8 cellular contexts compared by ENCODE assay signal in genomic region chr12:122471324-122472226, GRCh38. TPM values are rescaled to one million over a fixed set of nuclear protein-coding genes. Genes with fewer than 3 reads are reported as not detected.
A peak's percentile ranks its signal among the peaks of the same experiment; 100 is the strongest.
DNase-seq lines count a peak whose midpoint lies in the region; ATAC-seq and TF ChIP-seq lines count a peak whose summit lies in the region.

No MANE protein-coding gene starts in this region.

- no peak for TF ChIP-seq EP300 in suprapubic skin (IDR thresholded peaks at IDR 0.05)

- H3K4me3 Mint-ChIP-seq in Caco-2 (ENCODE audit: unreplicated experiment): no peak overlapping the region

- no peaks in the 10 kb centered on the region for H3K4me1 Mint-ChIP-seq in Caco-2 (ENCODE audit: low read depth, unreplicated experiment)

- H4K20me1 ChIP-seq in mammary epithelial cell (ENCODE audit: insufficient read depth, low read length): no peaks in the 10 kb centered on the region

- intact Hi-C loops in Caco-2 (cut with micrococcal nuclease; ENCODE audit: unreplicated experiment) (loop anchor here (1.0 kb wide), 2 partner anchors 48 to 72 kb away; no protein-coding TSS in a partner anchor), mammary epithelial cell (cut with micrococcal nuclease) (loop anchor here (1.0 kb wide), 3 partner anchors 48 to 135 kb away; no protein-coding TSS in a partner anchor)

- TF ChIP-seq CTCF in Caco-2 (IDR thresholded peaks at IDR 0.05; ENCODE audit: insufficient read depth in 1 of 2, low read depth in 1 of 2, low read length in 1 of 2, severe bottlenecking in 1 of 2, unreplicated experiment in 1 of 2) (peak; percentile 76 to 83), mammary epithelial cell (conservative IDR thresholded peaks at IDR 0.05 in 1 of 2, IDR thresholded peaks at IDR 0.05 in 1 of 2; ENCODE audit: extremely low read depth in 1 of 2, insufficient read depth in 1 of 2, low read depth in 1 of 2, low read length in 2 of 2) (peak; percentile 74 to 79), suprapubic skin (IDR thresholded peaks at IDR 0.05) (peak; percentile 73 to 93)

- H3K79me2 ChIP-seq in mammary epithelial cell (ENCODE audit: insufficient read depth, low read length): no peaks in the 10 kb centered on the region

- H3K27me3 ChIP-seq in Caco-2 (replicated peaks; ENCODE audit: control insufficient read depth, insufficient read depth, low read length) (no peaks in the 10 kb centered on the region), mammary epithelial cell (ENCODE audit: insufficient read depth, low read length) (no peaks in the 10 kb centered on the region), suprapubic skin (no peaks in the 10 kb centered on the region)

- H2AFZ ChIP-seq in mammary epithelial cell (ENCODE audit: low read depth, low read length): no peak overlapping the region

- peaks cover 62% of the 10 kb centered on the region for H3K36me3 Mint-ChIP-seq in Caco-2 (ENCODE audit: insufficient read depth, unreplicated experiment)

- CTCF ChIA-PET in Caco-2 (lab: Charles Lee): interaction anchor here (0.7 to 3.4 kb wide), 10 partner anchors 22 to 96 kb away, joined by 3 to 71 read pairs (median 4); no protein-coding TSS in a partner anchor
- CTCF ChIA-PET in HEK293T (lab: Yijun Ruan, JAX): interaction anchor here (0.7 to 3.0 kb wide), 12 partner anchors 8 to 312 kb away, joined by 3 to 23 read pairs (median 4); no protein-coding TSS in a partner anchor
- CTCF ChIA-PET in mammary epithelial cell (lab: Charles Lee; ENCODE audit: low non-redundant PET): interaction anchor here (0.5 to 1.8 kb wide), 3 partner anchors 51 to 135 kb away, joined by 4 to 26 read pairs (median 4); no protein-coding TSS in a partner anchor

- H3K27ac ChIP-seq in mammary epithelial cell (ENCODE audit: insufficient read depth, low read depth, low read length) (peak overlapping the region; percentile 55), suprapubic skin (peak overlapping the region; percentile 80)

- H3K9me3 ChIP-seq in Caco-2: no peaks in the 10 kb centered on the region
- H3K9me3 ChIP-seq in mammary epithelial cell (replicated peaks; ENCODE audit: insufficient read depth, low read length): no peaks in the 10 kb centered on the region
- H3K9me3 ChIP-seq in suprapubic skin: no peaks in the 10 kb centered on the region

- no peak overlapping the region for H3K4me2 ChIP-seq in mammary epithelial cell (ENCODE audit: insufficient read depth, low read depth, low read length)

- H3K36me3 ChIP-seq in Caco-2 (ENCODE audit: control insufficient read depth, insufficient read depth, low read length): peaks cover 1% of the 10 kb centered on the region
- peaks cover 12% of the 10 kb centered on the region for H3K36me3 ChIP-seq in mammary epithelial cell (ENCODE audit: insufficient read depth, low read length)
- H3K36me3 ChIP-seq in suprapubic skin: peaks cover 40% of the 10 kb centered on the region

- dilution Hi-C loops in mammary epithelial cell (cut with HindIII; ENCODE audit: low sequenced_read_pairs): loop anchor here (5.0 kb wide), 1 partner anchor 74 kb away; no protein-coding TSS in a partner anchor

- TF ChIP-seq POLR2A in suprapubic skin (IDR thresholded peaks at IDR 0.05): no peak
- TF ChIP-seq POLR2A in GM18505 (IDR thresholded peaks at IDR 0.05; ENCODE audit: borderline replicate concordance, extremely low read depth, insufficient read depth, insufficient read length): no peak

- in situ Hi-C loops in mammary epithelial cell (cut with MboI; ENCODE audit: low sequenced_read_pairs in 2 of 2): loop anchor here (5.0 to 10.0 kb wide), 2 partner anchors 74 to 77 kb away; no protein-coding TSS in a partner anchor

- no peaks in the 10 kb centered on the region for H3K27me3 Mint-ChIP-seq in Caco-2 (ENCODE audit: insufficient read depth, unreplicated experiment)

- peak overlapping the region; percentile 28 for H3K9ac ChIP-seq in mammary epithelial cell (ENCODE audit: insufficient read depth, low read length)

- H3K4me1 ChIP-seq in Caco-2 (peaks cover 19% of the 10 kb centered on the region), mammary epithelial cell (ENCODE audit: insufficient read depth, low read length) (peaks cover 15% of the 10 kb centered on the region), suprapubic skin (peaks cover 9% of the 10 kb centered on the region)

- POLR2A ChIA-PET in Caco-2 (lab: Charles Lee): interaction anchor here (1.3 kb wide), 2 partner anchors 51 to 72 kb away, joined by 3 to 11 read pairs; no protein-coding TSS in a partner anchor
- POLR2A ChIA-PET in HEK293T (lab: Yijun Ruan, JAX): interaction anchor here (1.3 to 2.9 kb wide), 3 partner anchors 29 to 71 kb away, joined by 5 to 27 read pairs (median 5); partner anchors contain the start of gene ZCCHC8

- no peak overlapping the region for H3K27ac Mint-ChIP-seq in Caco-2 (ENCODE audit: unreplicated experiment)

- H3K4me3 ChIP-seq in Caco-2 (ENCODE audit: low read depth, low read length): no peak overlapping the region
- H3K4me3 ChIP-seq in mammary epithelial cell (replicated peaks in 1 of 3; ENCODE audit: insufficient read depth in 1 of 3, low read depth in 2 of 3, low read length in 3 of 3): no peak overlapping the region
- H3K4me3 ChIP-seq in suprapubic skin: no peak overlapping the region

- H3K9me3 Mint-ChIP-seq in Caco-2 (ENCODE audit: unreplicated experiment): no peaks in the 10 kb centered on the region

- no peak for ATAC-seq in GM18505 (IDR thresholded peaks at IDR 0.05; ENCODE audit: unreplicated experiment)

- DNase-seq in Caco-2 (peak in 1 of 2 experiments; percentile 64), HEK293T (ENCODE audit: extremely low spot score) (peak; percentile 40), NCI-H774 (lab: John Stamatoyannopoulos, UW) (peak; percentile 61), mammary epithelial cell (peak; percentile 58), kidney tubule cell (ENCODE audit: low spot score) (peak; percentile 71), suprapubic skin (ENCODE audit: low spot score in 2 of 2) (no peak), nucleus accumbens (lab: John Stamatoyannopoulos, UW) (no peak)

- BruUV-seq in Caco-2 (replicated peaks; lab: Mats Ljungman, UMichigan): no TSS peak
- no TSS peak for BruUV-seq in mammary epithelial cell (replicated peaks; lab: Mats Ljungman, UMichigan)

- 31% methylated on average over 3 of the region's 3 CpGs for WGBS in mammary epithelial cell (ENCODE audit: low coverage, missing lambda C conversion rate)
- 30% methylated on average over 3 of the region's 3 CpGs for WGBS in suprapubic skin

TF ChIP-seq in HEK293T, 16 proteins besides CTCF, POLR2A, EP300 and RAD21:
- TF ChIP-seq SP1 (IDR thresholded peaks at IDR 0.05) (no peak), FOXK2 (IDR thresholded peaks at IDR 0.05) (no peak), PKNOX1 (IDR thresholded peaks at IDR 0.05) (no peak), LEF1 (IDR thresholded peaks at IDR 0.05; ENCODE audit: borderline replicate concordance) (no peak), TARDBP (IDR thresholded peaks at IDR 0.05) (no peak)

RNA-seq across cellular contexts. Expression of gene ZCCHC8, which starts 29.2 kb away (rescaled TPM):
- total RNA-seq in Caco-2 (2022) (37.5 and 40.1 TPM in 2 replicates), mammary epithelial cell (10 to 100 TPM; 17.0 to 30.9 TPM), suprapubic skin (10 to 100 TPM; 21.5 to 49.7 (median 30.2) TPM)
- polyA plus RNA-seq in mammary epithelial cell: 12.0 TPM
- 11.5 TPM for polyA minus RNA-seq in mammary epithelial cell

RNA-seq across cellular contexts. Expression of gene CLIP1, which starts 49.1 kb away (rescaled TPM):
- total RNA-seq in Caco-2 (2022) (80.9 and 85.0 TPM in 2 replicates), mammary epithelial cell (10 to 100 TPM; 86.1 to 97.4 TPM), suprapubic skin (100 to 1,000 TPM; 107 to 170 (median 149) TPM)
- polyA plus RNA-seq in mammary epithelial cell: 38.0 TPM
- polyA minus RNA-seq in mammary epithelial cell: 72.3 TPM

RNA-seq across cellular contexts. Expression of gene RSRC2, which starts 55.2 kb away (rescaled TPM):
- total RNA-seq in Caco-2 (2022) (77.9 and 79.0 TPM in 2 replicates), mammary epithelial cell (10 to 100 TPM; 26.3 to 88.5 TPM), suprapubic skin (100 to 1,000 TPM in 1 of 4 donors, 10 to 100 TPM in 3; 46.7 to 155 (median 53.5) TPM)
- polyA plus RNA-seq in mammary epithelial cell: 20.5 TPM
- 4.5 TPM for polyA minus RNA-seq in mammary epithelial cell

RNA-seq across cellular contexts. Expression of gene KNTC1, which starts 55.5 kb away (rescaled TPM):
- 55.8 and 57.0 TPM in 2 replicates for total RNA-seq in Caco-2 (2022)
- 10 to 100 TPM; 12.7 to 32.9 TPM for total RNA-seq in mammary epithelial cell
- 18.4 TPM for polyA plus RNA-seq in mammary epithelial cell
- 23.3 TPM for polyA minus RNA-seq in mammary epithelial cell
- 10 to 100 TPM in 3 of 4 donors, 1 to 10 TPM in 1; 8.6 to 44.4 (median 13.2) TPM for total RNA-seq in suprapubic skin

Comparison
In these comparisons a context has a peak if more than half of its experiments do, and no peak if none do; other contexts are left out.
1. DNase-seq: peak in HEK293T (single experiment), NCI-H774 (single experiment), mammary epithelial cell (single experiment) and kidney tubule cell (single experiment); none in suprapubic skin (0 of 2) and nucleus accumbens (0 of 56).
2. Peak in every context shown above with its lines, with median percentiles within 50 percentile points of each other: CTCF ChIP-seq.